In the genomic region with DNA sequence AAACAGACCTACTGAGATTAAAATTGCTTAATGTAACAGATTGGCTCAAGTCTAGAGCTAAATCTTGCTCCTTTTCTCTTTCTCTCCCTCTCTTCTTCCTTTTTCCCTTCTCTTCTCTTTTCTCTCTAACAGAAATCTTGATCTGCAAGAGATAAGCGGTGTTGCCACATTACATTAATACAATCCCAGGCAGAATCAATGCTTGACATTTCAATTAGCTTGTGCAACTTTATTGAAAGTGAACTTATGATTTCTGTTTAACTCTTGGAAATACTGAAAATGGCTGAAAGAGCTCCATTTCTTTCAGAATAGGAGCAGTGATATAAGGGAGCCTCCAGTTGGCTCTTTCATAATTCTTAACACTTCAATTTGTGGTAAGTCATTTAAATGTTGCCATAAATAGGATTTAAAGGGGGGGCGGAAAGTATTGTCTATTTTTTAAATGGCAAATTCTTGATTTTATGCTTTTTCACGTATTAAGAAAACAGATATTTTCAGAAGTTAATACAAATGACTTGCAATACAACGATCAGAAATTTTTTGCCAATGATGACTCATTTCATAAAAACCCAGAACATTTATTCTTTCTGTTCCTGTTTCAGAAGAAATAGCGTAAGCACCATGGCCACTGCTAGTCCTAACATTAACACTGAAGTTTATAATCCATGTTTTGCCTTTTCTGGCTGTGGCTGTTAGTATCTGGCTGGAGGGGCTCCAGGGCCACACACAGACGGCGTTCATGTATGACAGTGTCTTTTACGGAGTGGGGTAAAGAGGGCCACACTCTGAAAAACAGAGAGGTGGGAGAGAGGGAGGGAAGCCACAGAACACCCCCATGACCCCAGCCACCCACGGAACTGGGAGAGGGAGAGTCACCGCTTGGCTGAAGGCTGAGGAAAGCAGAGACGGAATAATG, we compare ENCODE assay signal across 8 cellular contexts.
DNase-seq lines count a peak whose midpoint lies in the region; ATAC-seq, FAIRE-seq and TF ChIP-seq lines count a peak whose summit lies in the region.

No MANE protein-coding gene starts in this region.

- no peaks in the 10 kb centered on the region for H3K9me3 Mint-ChIP-seq in Calu3 (ENCODE audit: low read depth, unreplicated experiment)
- peaks cover 9% of the 10 kb centered on the region for H3K9me3 Mint-ChIP-seq in natural killer cell treated with Interleukin-12 subunit alpha and Interleukin-12 subunit beta and Interleukin-15 and Interleukin-18, amount 100 ng/mL, for 72 hours

- H3K36me3 ChIP-seq in HCT116 (ENCODE audit: control insufficient read depth in 1 of 2, insufficient read depth in 2 of 2, low read length in 2 of 2) (no peaks in the 10 kb centered on the region), Panc1 (ENCODE audit: control insufficient read depth, insufficient read depth, low read length) (no peaks in the 10 kb centered on the region), keratinocyte (ENCODE audit: control insufficient read depth in 2 of 2, extremely low read depth in 1 of 2, insufficient read depth in 2 of 2, low read length in 2 of 2) (no peaks in the 10 kb centered on the region), BE2C (no peaks in the 10 kb centered on the region)

- TF ChIP-seq CTCF in Calu3 (IDR thresholded peaks at IDR 0.05; ENCODE audit: unreplicated experiment) = no peak
- no peak for TF ChIP-seq CTCF in HCT116 (IDR thresholded peaks at IDR 0.05 in 2 of 3, conservative IDR thresholded peaks at IDR 0.05 in 1 of 3; ENCODE audit: borderline replicate concordance in 1 of 3, insufficient read depth in 1 of 3, low read depth in 2 of 3, low read length in 2 of 3)
- TF ChIP-seq CTCF in Panc1 (IDR thresholded peaks at IDR 0.05) = no peak
- no peak for TF ChIP-seq CTCF in keratinocyte (optimal IDR thresholded peaks at IDR 0.05 in 1 of 3, IDR thresholded peaks at IDR 0.05 in 1 of 3, conservative IDR thresholded peaks at IDR 0.05 in 1 of 3; ENCODE audit: extremely low read depth in 1 of 3, insufficient read depth in 2 of 3, low read length in 3 of 3)
- TF ChIP-seq CTCF in BE2C (IDR thresholded peaks at IDR 0.05; ENCODE audit: low read depth, low read length) = no peak

- CTCF ChIA-PET in Calu3 (lab: Charles Lee) (interaction anchor here (0.6 to 1.7 kb wide), 6 partner anchors 55 to 143 kb away, joined by 3 to 5 read pairs (median 3); no protein-coding TSS in a partner anchor), HCT116 (lab: Charles Lee) (no interaction called here), Panc1 (lab: Charles Lee) (interaction anchor here (0.6 kb wide), 1 partner anchor 75 kb away, joined by 4 read pairs; no protein-coding TSS in a partner anchor)

- H3K27me3 ChIP-seq in HCT116 (ENCODE audit: insufficient read depth, low read length) = no peaks in the 10 kb centered on the region
- no peaks in the 10 kb centered on the region for H3K27me3 ChIP-seq in Panc1 (ENCODE audit: control insufficient read depth, insufficient read depth, low read length)
- no peaks in the 10 kb centered on the region for H3K27me3 ChIP-seq in keratinocyte (ENCODE audit: control insufficient read depth, extremely low read depth, insufficient read depth, low read length)
- H3K27me3 ChIP-seq in BE2C = no peaks in the 10 kb centered on the region

- ATAC-seq in HCT116 (peak; percentile 64), Panc1 (peak; percentile 33; the same call in 1 of the 2 replicates)
- ATAC-seq in natural killer cell treated with Interleukin-12 subunit alpha and Interleukin-12 subunit beta and Interleukin-15 and Interleukin-18, amount 100 ng/mL, for 72 hours = no peak

- H3K36me3 Mint-ChIP-seq in Calu3 (ENCODE audit: insufficient read depth, unreplicated experiment) = peaks cover 30% of the 10 kb centered on the region
- H3K36me3 Mint-ChIP-seq in natural killer cell treated with Interleukin-12 subunit alpha and Interleukin-12 subunit beta and Interleukin-15 and Interleukin-18, amount 100 ng/mL, for 72 hours = no peaks in the 10 kb centered on the region

- no peaks in the 10 kb centered on the region for H3K9me2 ChIP-seq in HCT116 (ENCODE audit: insufficient read depth)

- peak overlapping the region; percentile 79 for H3K9ac ChIP-seq in HCT116 (ENCODE audit: low read length)
- peak overlapping the region; percentile 58 for H3K9ac ChIP-seq in keratinocyte (ENCODE audit: control insufficient read depth, extremely low read depth, insufficient read depth, low read length)

- dilution Hi-C loops in keratinocyte (cut with MboI; ENCODE audit: extremely low pct_ligation_motif_present, low sequenced_read_pairs) = no loop called here

- H3K9me3 ChIP-seq in HCT116 (ENCODE audit: control insufficient read depth in 1 of 2, insufficient read depth in 1 of 2, low read depth in 1 of 2, low read length in 2 of 2) = no peaks in the 10 kb centered on the region
- no peaks in the 10 kb centered on the region for H3K9me3 ChIP-seq in Panc1 (ENCODE audit: control insufficient read depth, insufficient read depth, low read depth, low read length)
- no peaks in the 10 kb centered on the region for H3K9me3 ChIP-seq in keratinocyte (ENCODE audit: control insufficient read depth, low read depth, low read length)
- H3K9me3 ChIP-seq in BE2C = no peaks in the 10 kb centered on the region

- no peaks in the 10 kb centered on the region for H3K9me1 ChIP-seq in keratinocyte (ENCODE audit: control insufficient read depth, extremely low read depth, insufficient read depth, low read length)

- intact Hi-C loops in Calu3 (cut with micrococcal nuclease; ENCODE audit: unreplicated experiment) (no loop called here), HCT116 (cut with micrococcal nuclease) (loop anchor here (1.0 kb wide), 1 partner anchor 112 kb away; no protein-coding TSS in a partner anchor), Panc1 (cut with micrococcal nuclease; ENCODE audit: unreplicated experiment) (loop anchor here (5.0 kb wide), 1 partner anchor 112 kb away; no protein-coding TSS in a partner anchor)

- peaks cover 9% of the 10 kb centered on the region for H3K4me1 Mint-ChIP-seq in Calu3 (ENCODE audit: low read depth, unreplicated experiment)
- H3K4me1 Mint-ChIP-seq in natural killer cell treated with Interleukin-12 subunit alpha and Interleukin-12 subunit beta and Interleukin-15 and Interleukin-18, amount 100 ng/mL, for 72 hours (ENCODE audit: low read depth in 2 of 2) = no peaks in the 10 kb centered on the region

- H3K27ac ChIP-seq in HCT116 (ENCODE audit: low read depth, low read length) = peak overlapping the region; percentile 98
- peak overlapping the region; percentile 91 for H3K27ac ChIP-seq in Panc1 (ENCODE audit: low read length)
- H3K27ac ChIP-seq in keratinocyte (ENCODE audit: control insufficient read depth, insufficient read depth, low read length) = peak overlapping the region; percentile 73

- BruUV-seq in Calu3 (replicated peaks; lab: Mats Ljungman, UMichigan) (TSS peak; percentile 46), HCT116 (replicated peaks; lab: Mats Ljungman, UMichigan) (no TSS peak), Panc1 (replicated peaks; lab: Mats Ljungman, UMichigan) (TSS peak; percentile 63)

- no peak for TF ChIP-seq POLR2A in HCT116 (IDR thresholded peaks at IDR 0.05; ENCODE audit: borderline replicate concordance, extremely low read depth, insufficient read depth, insufficient read length)

- H3K4me3 ChIP-seq in HCT116 (replicated peaks in 1 of 2; ENCODE audit: low read depth in 1 of 2, low read length in 2 of 2) (peak overlapping the region; percentile 59 to 64), Panc1 (ENCODE audit: low read depth in 2 of 2, low read length in 2 of 2) (peak overlapping the region; percentile 59 to 90), keratinocyte (ENCODE audit: control insufficient read depth in 2 of 3, extremely low read depth in 1 of 3, insufficient read depth in 2 of 3, low read depth in 1 of 3, low read length in 3 of 3) (peak overlapping the region in 2 of 3 experiments; percentile 18 to 27), BE2C (ENCODE audit: low read depth, low read length) (no peak overlapping the region)

- H3K4me2 ChIP-seq in HCT116 (ENCODE audit: low read length) = peak overlapping the region; percentile 78
- H3K4me2 ChIP-seq in keratinocyte (ENCODE audit: control insufficient read depth, extremely low read depth, insufficient read depth, low read depth, low read length) = peak overlapping the region; percentile 81

- FAIRE-seq in keratinocyte (lab: Jason Lieb, UNC) = peak; percentile 77

- RAD21 ChIA-PET in HCT116 (lab: Charles Lee; ENCODE audit: low non-redundant PET in 1 of 2, low total read pairs in 2 of 2, uncharacterized antibody in 2 of 2, unreplicated experiment in 2 of 2) = no interaction called here

- in situ Hi-C loops in Panc1 (cut with HindIII; ENCODE audit: low pct_unique_long_range_greater_than_20kb, low sequenced_read_pairs) = no loop called here

- no peak for TF ChIP-seq RAD21 in HCT116 (IDR thresholded peaks at IDR 0.05; ENCODE audit: low read depth)

- H4K20me1 ChIP-seq in HCT116 (ENCODE audit: insufficient read depth) = no peaks in the 10 kb centered on the region
- no peaks in the 10 kb centered on the region for H4K20me1 ChIP-seq in keratinocyte (ENCODE audit: control insufficient read depth, extremely low read depth, insufficient read depth, low read length)

- H2AFZ ChIP-seq in HCT116 (ENCODE audit: low read depth, low read length, poor library complexity, severe bottlenecking) (no peak overlapping the region), keratinocyte (ENCODE audit: control insufficient read depth, low read length) (peak overlapping the region; percentile 96)

- H3K79me2 ChIP-seq in HCT116 (ENCODE audit: insufficient read depth, low read length) (peaks cover 31% of the 10 kb centered on the region), keratinocyte (ENCODE audit: control insufficient read depth, insufficient read depth, low read length) (no peaks in the 10 kb centered on the region)

- H3K4me1 ChIP-seq in HCT116 (ENCODE audit: control insufficient read depth in 1 of 2, insufficient read depth in 2 of 2, low read length in 2 of 2) (peaks cover 31 to 60% of the 10 kb centered on the region in 2 experiments), Panc1 (ENCODE audit: control insufficient read depth, insufficient read depth, low read length) (peaks cover 19% of the 10 kb centered on the region), keratinocyte (ENCODE audit: control insufficient read depth, extremely low read depth, insufficient read depth, low read length) (peaks cover 20% of the 10 kb centered on the region), BE2C (no peaks in the 10 kb centered on the region)

- peak; percentile 54 for DNase-seq in Calu3
- no peak for DNase-seq in HCT116 (ENCODE audit: low read depth, low spot score)
- DNase-seq in Panc1 (ENCODE audit: low read depth, low spot score) = no peak
- DNase-seq in keratinocyte (ENCODE audit: low read depth, low spot score) = no peak
- no peak for DNase-seq in BE2C
- no peak for DNase-seq in natural killer cell treated with Interleukin-12 subunit alpha and Interleukin-12 subunit beta and Interleukin-15 and Interleukin-18, amount 100 ng/mL, for 72 hours (ENCODE audit: low spot score)
- DNase-seq in GM19238 (ENCODE audit: insufficient read length, low spot score) = no peak
- DNase-seq in DMS79 (lab: John Stamatoyannopoulos, UW) = no peak

- peak overlapping the region; percentile 82 for H3K27ac Mint-ChIP-seq in Calu3 (ENCODE audit: unreplicated experiment)
- no peak overlapping the region for H3K27ac Mint-ChIP-seq in natural killer cell treated with Interleukin-12 subunit alpha and Interleukin-12 subunit beta and Interleukin-15 and Interleukin-18, amount 100 ng/mL, for 72 hours

- peak overlapping the region; percentile 79 for H3K4me3 Mint-ChIP-seq in Calu3 (ENCODE audit: low read depth, unreplicated experiment)
- H3K4me3 Mint-ChIP-seq in natural killer cell treated with Interleukin-12 subunit alpha and Interleukin-12 subunit beta and Interleukin-15 and Interleukin-18, amount 100 ng/mL, for 72 hours = no peak overlapping the region

- no peaks in the 10 kb centered on the region for H3K27me3 Mint-ChIP-seq in Calu3 (ENCODE audit: unreplicated experiment)
- no peaks in the 10 kb centered on the region for H3K27me3 Mint-ChIP-seq in natural killer cell treated with Interleukin-12 subunit alpha and Interleukin-12 subunit beta and Interleukin-15 and Interleukin-18, amount 100 ng/mL, for 72 hours

- POLR2A ChIA-PET in HCT116 (lab: Charles Lee) (interaction anchor here (0.6 to 2.8 kb wide), 7 partner anchors 9 to 118 kb away, joined by 3 to 18 read pairs (median 5); no protein-coding TSS in a partner anchor), Panc1 (lab: Charles Lee) (interaction anchor here (0.7 kb wide), 1 partner anchor 9 kb away, joined by 10 read pairs; no protein-coding TSS in a partner anchor)

Comparison
In these comparisons a context has a peak if more than half of its experiments do, and no peak if none do; other contexts are left out.
1. ATAC-seq: peak in HCT116 (single experiment) and Panc1 (single experiment); none in natural killer cell treated with Interleukin-12 subunit alpha and Interleukin-12 subunit beta and Interleukin-15 and Interleukin-18, amount 100 ng/mL, for 72 hours (0 of 2).
2. Peak in every context shown above with its lines, with median percentiles within 50 percentile points of each other: H3K27ac ChIP-seq.